Comparison of ENCODE assay signal across 6 cellular contexts in genomic region chr2:219254590-219255219, GRCh38. TPM values are rescaled to one million over a fixed set of nuclear protein-coding genes. Genes with fewer than 3 reads are reported as not detected.
A peak's percentile ranks its signal among the peaks of the same experiment; 100 is the strongest.
DNase-seq lines count a peak whose midpoint lies in the region; ATAC-seq and TF ChIP-seq lines count a peak whose summit lies in the region.

No MANE protein-coding gene starts in this region.

- no peaks in the 10 kb centered on the region for H3K4me1 ChIP-seq in uterus

- ATAC-seq in HG03039 (IDR thresholded peaks at IDR 0.05; ENCODE audit: unreplicated experiment) = peak; percentile 14

- no peak for TF ChIP-seq POLR2A in uterus (IDR thresholded peaks at IDR 0.05)

- no peaks in the 10 kb centered on the region for H3K9me3 ChIP-seq in uterus

- no peaks in the 10 kb centered on the region for H3K9me3 Mint-ChIP-seq in activated CD4-positive, alpha-beta memory T cell treated with anti-CD3 and anti-CD28 coated beads for 36 hours

- CTCF ChIA-PET in activated CD4-positive, alpha-beta memory T cell treated with anti-CD3 and anti-CD28 coated beads for 36 hours (lab: Charles Lee) = interaction anchor here (0.8 to 8.2 kb wide), 10 partner anchors 9 to 95 kb away, joined by 3 to 95 read pairs (median 5); partner anchors contain the start of genes ANKZF1, ATG9A, DNAJB2 and GLB1L

- POLR2A ChIA-PET in activated CD4-positive, alpha-beta memory T cell treated with anti-CD3 and anti-CD28 coated beads for 36 hours (lab: Charles Lee) = interaction anchor here (0.8 to 4.7 kb wide), 13 partner anchors 9 to 358 kb away, joined by 3 to 85 read pairs (median 5); partner anchors contain the start of genes ABCB6, ANKZF1, ATG9A and CNPPD1

- H3K27me3 ChIP-seq in GM06990 (replicated peaks; ENCODE audit: control insufficient read depth, insufficient read depth, low read length) (no peaks in the 10 kb centered on the region), uterus (peaks cover 0 to 17% of the 10 kb centered on the region in 2 donors)

- H3K4me3 ChIP-seq in GM06990 (replicated peaks; ENCODE audit: low read depth, low read length) (peak overlapping the region; percentile 92), uterus (peak overlapping the region; percentile 55 to 56)

- peak overlapping the region in 1 of 2 donors; percentile 67 for H3K27ac ChIP-seq in uterus

- no peak for TF ChIP-seq CTCF in GM06990 (IDR thresholded peaks at IDR 0.05; ENCODE audit: insufficient read depth, low read length, poor library complexity, severe bottlenecking)
- no peak for TF ChIP-seq CTCF in uterus (IDR thresholded peaks at IDR 0.05)

- peaks cover 32% of the 10 kb centered on the region for H3K36me3 Mint-ChIP-seq in activated CD4-positive, alpha-beta memory T cell treated with anti-CD3 and anti-CD28 coated beads for 36 hours

- H3K36me3 ChIP-seq in GM06990 (ENCODE audit: control insufficient read depth, insufficient read depth, low read length) (peaks cover 12% of the 10 kb centered on the region), uterus (no peaks in the 10 kb centered on the region)

- intact Hi-C loops in activated CD4-positive, alpha-beta memory T cell treated with anti-CD3 and anti-CD28 coated beads for 36 hours (cut with micrococcal nuclease) = loop anchor here (1.0 to 10.0 kb wide), 5 partner anchors 25 to 600 kb away; partner anchors contain the start of genes ANKZF1, ATG9A, BCS1L and RETREG2
- intact Hi-C loops in uterus (cut with DNase I; ENCODE audit: low total_unique reads) = no loop called here

- peak overlapping the region; percentile 97 for H3K27ac Mint-ChIP-seq in activated CD4-positive, alpha-beta memory T cell treated with anti-CD3 and anti-CD28 coated beads for 36 hours

- no peaks in the 10 kb centered on the region for H3K27me3 Mint-ChIP-seq in activated CD4-positive, alpha-beta memory T cell treated with anti-CD3 and anti-CD28 coated beads for 36 hours

- peak overlapping the region; percentile 86 for H3K4me3 Mint-ChIP-seq in activated CD4-positive, alpha-beta memory T cell treated with anti-CD3 and anti-CD28 coated beads for 36 hours

- DNase-seq in GM06990 (ENCODE audit: extremely low read depth, insufficient read length) (peak; percentile 60), inferior parietal cortex (ENCODE audit: extremely low spot score) (peak; percentile 25), uterus (no peak), NCI-H128 (lab: John Stamatoyannopoulos, UW; ENCODE audit: unreplicated experiment) (no peak)
- peak; percentile 68 for DNase-seq in activated CD4-positive, alpha-beta memory T cell treated with anti-CD3 and anti-CD28 coated beads for 36 hours

- peaks cover 42% of the 10 kb centered on the region for H3K4me1 Mint-ChIP-seq in activated CD4-positive, alpha-beta memory T cell treated with anti-CD3 and anti-CD28 coated beads for 36 hours (ENCODE audit: low read depth)

RNA-seq across cellular contexts. Expression of gene TUBA4A, which starts 1.0 kb away (rescaled TPM):
- 100 to 1,000 TPM; 219 to 229 TPM for total RNA-seq in activated CD4-positive, alpha-beta memory T cell treated with anti-CD3 and anti-CD28 coated beads for 36 hours
- total RNA-seq in uterus = 10 to 100 TPM in 2 of 4 donors, 1 to 10 TPM in 2; 3.7 to 32.3 (median 7.3) TPM

RNA-seq across cellular contexts. Expression of gene TUBA4B, which starts 1.7 kb away (rescaled TPM):
- not detected for total RNA-seq in activated CD4-positive, alpha-beta memory T cell treated with anti-CD3 and anti-CD28 coated beads for 36 hours
- total RNA-seq in uterus = under 1 TPM in 2 of 4 donors, not detected in 2; 0.43 to 0.83 TPM

RNA-seq across cellular contexts. Expression of gene STK16, which starts 9.4 kb away (rescaled TPM):
- total RNA-seq in activated CD4-positive, alpha-beta memory T cell treated with anti-CD3 and anti-CD28 coated beads for 36 hours = 10 to 100 TPM; 37.1 to 37.8 TPM
- total RNA-seq in uterus = 10 to 100 TPM in 3 of 4 donors, 1 to 10 TPM in 1; 4.1 to 55.6 (median 18.0) TPM

RNA-seq across cellular contexts. Expression of gene GLB1L, which starts 9.5 kb away (rescaled TPM):
- 1 to 10 TPM; 4.8 to 4.9 TPM for total RNA-seq in activated CD4-positive, alpha-beta memory T cell treated with anti-CD3 and anti-CD28 coated beads for 36 hours
- total RNA-seq in uterus = 10 to 100 TPM in 2 of 4 donors, 1 to 10 TPM in 2; 8.2 to 20.7 (median 10.9) TPM

RNA-seq across cellular contexts. Expression of gene DNAJB2, which starts 24.5 kb away (rescaled TPM):
- total RNA-seq in activated CD4-positive, alpha-beta memory T cell treated with anti-CD3 and anti-CD28 coated beads for 36 hours = 10 to 100 TPM; 37.3 to 39.1 TPM
- total RNA-seq in uterus = 10 to 100 TPM; 32.1 to 92.1 (median 69.1) TPM

Comparison
In these comparisons a context has a peak if more than half of its experiments do, and no peak if none do; other contexts are left out.
1. DNase-seq: peak in GM06990 (single experiment), activated CD4-positive, alpha-beta memory T cell treated with anti-CD3 and anti-CD28 coated beads for 36 hours (single experiment) and inferior parietal cortex (single experiment); none in uterus (0 of 2) and NCI-H128 (single experiment).
2. RNA of gene TUBA4A, which starts 1.0 kb away (total RNA-seq): 219 to 229 TPM in activated CD4-positive, alpha-beta memory T cell treated with anti-CD3 and anti-CD28 coated beads for 36 hours; 3.7 to 32.3 TPM in uterus; every median in the first group is over 4 times any median in the second.